In genomic region chr2:38542248-38542631, GRCh38 we compare ENCODE assay signal across 7 cellular contexts.
DNase-seq lines count a peak whose midpoint lies in the region; TF ChIP-seq lines count a peak whose summit lies in the region.
"Not testable (repeated sequence)": the region's sequence is repeated elsewhere in the genome, so short reads cannot be mapped to it uniquely, and the experiment has no call there.

No MANE protein-coding gene starts in this region.

- not testable (repeated sequence) for H3K9ac ChIP-seq in H9 (ENCODE audit: extremely low read depth, insufficient read length, low read length); trophoblast cell (ENCODE audit: low read length)

- H3K9me3 ChIP-seq in H9 (ENCODE audit: control insufficient read depth, low read depth, low read length); trophoblast cell (ENCODE audit: insufficient read depth, low read depth, low read length): not testable (repeated sequence)

- H3K27ac ChIP-seq in H9 (ENCODE audit: insufficient read length, low read depth, low read length): not testable (repeated sequence)
- H3K27ac ChIP-seq in trophoblast cell (ENCODE audit: low read depth, low read length): peak overlapping the region; percentile 74

- not testable (repeated sequence) for H3K18ac ChIP-seq in H9 (ENCODE audit: insufficient read length, low read depth, low read length); trophoblast cell (ENCODE audit: low read length)

- intact Hi-C loops in activated naive CD4-positive, alpha-beta T cell treated with anti-CD3 and anti-CD28 coated beads for 36 hours (cut with micrococcal nuclease): loop anchor here (2.0 to 10.0 kb wide), 4 partner anchors 125 to 685 kb away; partner anchors contain the start of genes GALM and SOS1
- intact Hi-C loops in dendritic cell treated with granulocyte-macrophage colony-stimulating factor and Interleukin-4, amounts not matched to agents 40 ng/mL and 50 ng/mL, for 4 days (cut with micrococcal nuclease): not testable (repeated sequence)

- not testable (repeated sequence) for H2AFZ ChIP-seq in H9 (ENCODE audit: low read length); trophoblast cell (ENCODE audit: insufficient read depth, low read length, poor library complexity)

- H3K27ac Mint-ChIP-seq in H9: peak overlapping the region; percentile 43 to 78 (median 74); a peak in 5 of 7 replicates
- not testable (repeated sequence) for H3K27ac Mint-ChIP-seq in activated naive CD4-positive, alpha-beta T cell treated with anti-CD3 and anti-CD28 coated beads for 36 hours
- peak overlapping the region; percentile 37 for H3K27ac Mint-ChIP-seq in dendritic cell treated with granulocyte-macrophage colony-stimulating factor and Interleukin-4, amounts not matched to agents 40 ng/mL and 50 ng/mL, for 4 days

- not testable (repeated sequence) for H2BK120ac ChIP-seq in H9 (ENCODE audit: low read depth, low read length, poor library complexity, severe bottlenecking)
- peak overlapping the region; percentile 37 for H2BK120ac ChIP-seq in trophoblast cell (ENCODE audit: insufficient read depth, low read length, poor library complexity)

- not testable (repeated sequence) for H4K5ac ChIP-seq in H9 (ENCODE audit: insufficient read length, low read depth, low read length)

- DNase-seq in H9, trophoblast cell: not testable (repeated sequence)
- DNase-seq in RPMI7951 (ENCODE audit: low read depth) (peak; percentile 51), islet precursor cell (peak; percentile 77)
- DNase-seq in activated CD4-positive, alpha-beta T cell treated with anti-CD3 and anti-CD28 coated beads, Interleukin-2, amount 50 U/mL, for 4 hours: peak; percentile 21 to 34
- DNase-seq in activated naive CD4-positive, alpha-beta T cell treated with anti-CD3 and anti-CD28 coated beads for 36 hours: peak; percentile 26

- not testable (repeated sequence) for H2BK5ac ChIP-seq in H9 (ENCODE audit: insufficient read length, low read length)
- H2BK5ac ChIP-seq in trophoblast cell (ENCODE audit: low read depth, low read length, poor library complexity): peak overlapping the region; percentile 45

- not testable (repeated sequence) for H4K12ac ChIP-seq in trophoblast cell (ENCODE audit: low read depth, low read length)

- no CpG with 5 or more reads among the region's 4 CpGs for WGBS in H9 (ENCODE audit: extremely low coverage, insufficient read length, low lambda C conversion rate)
- no CpG with 5 or more reads among the region's 4 CpGs for WGBS in trophoblast cell (ENCODE audit: extremely low coverage, insufficient coverage, insufficient read length)

- not testable (repeated sequence) for H3K4ac ChIP-seq in H9 (ENCODE audit: low read depth, low read length)
- H3K4ac ChIP-seq in trophoblast cell (ENCODE audit: low read depth, low read length): peak overlapping the region; percentile 2

- H3K36me3 Mint-ChIP-seq in H9 (ENCODE audit: insufficient read depth in 1 of 3, low read depth in 3 of 3); activated naive CD4-positive, alpha-beta T cell treated with anti-CD3 and anti-CD28 coated beads for 36 hours (ENCODE audit: low read depth); dendritic cell treated with granulocyte-macrophage colony-stimulating factor and Interleukin-4, amounts not matched to agents 40 ng/mL and 50 ng/mL, for 4 days (ENCODE audit: low read depth): not testable (repeated sequence)

- H3K23me2 ChIP-seq in H9 (ENCODE audit: insufficient read length, low read depth, low read length, poor library complexity, severe bottlenecking): not testable (repeated sequence)

- H2BK12ac ChIP-seq in H9 (ENCODE audit: insufficient read length, low read depth, low read length): not testable (repeated sequence)
- H2BK12ac ChIP-seq in trophoblast cell (ENCODE audit: low read length): peak overlapping the region; percentile 50

- H4K20me1 ChIP-seq in H9 (ENCODE audit: control insufficient read depth, insufficient read depth, insufficient read length): not testable (repeated sequence)

- not testable (repeated sequence) for H3K14ac ChIP-seq in H9 (ENCODE audit: insufficient read depth, low read length); trophoblast cell (ENCODE audit: low read length)

- H3K23ac ChIP-seq in H9 (ENCODE audit: insufficient read length, low read depth, low read length); trophoblast cell (ENCODE audit: low read length): not testable (repeated sequence)

- not testable (repeated sequence) for H3K27me3 ChIP-seq in H9 (ENCODE audit: insufficient read depth, low read length); trophoblast cell (ENCODE audit: insufficient read depth, low read length)

- not testable (repeated sequence) for H3K4me3 Mint-ChIP-seq in H9; activated naive CD4-positive, alpha-beta T cell treated with anti-CD3 and anti-CD28 coated beads for 36 hours; dendritic cell treated with granulocyte-macrophage colony-stimulating factor and Interleukin-4, amounts not matched to agents 40 ng/mL and 50 ng/mL, for 4 days

- H4K8ac ChIP-seq in H9 (replicated peaks; ENCODE audit: insufficient read length, low read depth, low read length); trophoblast cell (ENCODE audit: low read depth, low read length): not testable (repeated sequence)

- not testable (repeated sequence) for H3K27me3 Mint-ChIP-seq in H9 (ENCODE audit: low read depth); activated naive CD4-positive, alpha-beta T cell treated with anti-CD3 and anti-CD28 coated beads for 36 hours (ENCODE audit: low read depth)
- peaks cover 38% of the 10 kb centered on the region for H3K27me3 Mint-ChIP-seq in dendritic cell treated with granulocyte-macrophage colony-stimulating factor and Interleukin-4, amounts not matched to agents 40 ng/mL and 50 ng/mL, for 4 days

- H2AK5ac ChIP-seq in H9 (ENCODE audit: insufficient read length, low read length); trophoblast cell (ENCODE audit: low read length): not testable (repeated sequence)

- not testable (repeated sequence) for H3K79me1 ChIP-seq in H9 (ENCODE audit: insufficient read depth, low read depth, low read length, poor library complexity, severe bottlenecking); trophoblast cell (ENCODE audit: low read length)

- H3K9me3 Mint-ChIP-seq in H9; activated naive CD4-positive, alpha-beta T cell treated with anti-CD3 and anti-CD28 coated beads for 36 hours; dendritic cell treated with granulocyte-macrophage colony-stimulating factor and Interleukin-4, amounts not matched to agents 40 ng/mL and 50 ng/mL, for 4 days: not testable (repeated sequence)

- CTCF ChIA-PET in activated naive CD4-positive, alpha-beta T cell treated with anti-CD3 and anti-CD28 coated beads for 36 hours (lab: Charles Lee): interaction anchor here (1.1 kb wide), 1 partner anchor 183 kb away, joined by 4 read pairs; no protein-coding TSS in a partner anchor

- H3T11ph ChIP-seq in H9 (ENCODE audit: low read length): not testable (repeated sequence)

- H3K4me2 ChIP-seq in H9 (ENCODE audit: insufficient read depth, insufficient read length, low read length); trophoblast cell (ENCODE audit: low read length): not testable (repeated sequence)

- not testable (repeated sequence) for TF ChIP-seq CTCF in H9 (conservative IDR thresholded peaks at IDR 0.05)

- not testable (repeated sequence) for H3K4me3 ChIP-seq in trophoblast cell (ENCODE audit: low read depth, low read length)

- not testable (repeated sequence) for H3K79me2 ChIP-seq in H9 (ENCODE audit: insufficient read depth, low read length); trophoblast cell (ENCODE audit: control insufficient read depth, insufficient read depth, low read length, poor library complexity)

- H2BK20ac ChIP-seq in H9 (ENCODE audit: low read depth, low read length, poor library complexity, severe bottlenecking): not testable (repeated sequence)

- not testable (repeated sequence) for H3K4me1 ChIP-seq in H9 (ENCODE audit: insufficient read depth, low read length); trophoblast cell (ENCODE audit: control insufficient read depth in 1 of 2, insufficient read depth in 2 of 2, low read length in 2 of 2)

- not testable (repeated sequence) for H4K91ac ChIP-seq in H9 (ENCODE audit: insufficient read length, low read depth, low read length); trophoblast cell (ENCODE audit: low read depth, low read length)

- not testable (repeated sequence) for H3K36me3 ChIP-seq in trophoblast cell (ENCODE audit: control insufficient read depth in 1 of 2, insufficient read depth in 2 of 2, low read length in 2 of 2)

- not testable (repeated sequence) for H3K56ac ChIP-seq in H9 (ENCODE audit: insufficient read length, low read depth, low read length)

- peaks cover 30 to 46% of the 10 kb centered on the region in 2 experiments for H3K4me1 Mint-ChIP-seq in H9
- H3K4me1 Mint-ChIP-seq in activated naive CD4-positive, alpha-beta T cell treated with anti-CD3 and anti-CD28 coated beads for 36 hours (ENCODE audit: low read depth): peaks cover 23% of the 10 kb centered on the region
- not testable (repeated sequence) for H3K4me1 Mint-ChIP-seq in dendritic cell treated with granulocyte-macrophage colony-stimulating factor and Interleukin-4, amounts not matched to agents 40 ng/mL and 50 ng/mL, for 4 days (ENCODE audit: low read depth)

- not testable (repeated sequence) for H2BK15ac ChIP-seq in H9 (ENCODE audit: low read depth, low read length)
